Comparison of ENCODE assay signal across 18 cellular contexts in genomic region chr17:34442387-34443111, GRCh38.
"Had no signal": no experiment of that assay in that cellular context is flagged by ENCODE, and none has a peak within 500 bp of the region (broad histone marks: within the 10 kb centered on the region; RNA-seq: fewer than 3 reads in every experiment).

No MANE protein-coding gene starts in this region.

- H3K27me3 ChIP-seq: ovary, uterus had no signal

- H3K27ac Mint-ChIP-seq: activated B cell treated with CpG ODN at 0.5 μM for 24 hours; activated CD4-positive, alpha-beta T cell treated with anti-CD3 and anti-CD28 coated beads, Interleukin-2, amount 10 ng/mL, durations not matched to agents 24 days and 14 days; activated naive CD8-positive, alpha-beta T cell; activated T-cell treated with anti-CD3 and anti-CD28 coated beads, Interleukin-2, amount 50 U/mL, for 72 hours; immature natural killer cell; stimulated activated effector memory CD8-positive, alpha-beta T cell treated with anti-CD3 and anti-CD28 coated beads, Interleukin-12 subunit alpha, Interleukin-12 subunit beta, amount 100 ng/mL, for 72 hours had no signal

- H3K36me3 ChIP-seq: esophagus muscularis mucosa, ovary, tibial artery, uterus had no signal

- DNase-seq: activated B cell treated with CpG ODN at 0.5 μM for 24 hours; activated CD4-positive, alpha-beta T cell treated with anti-CD3 and anti-CD28 coated beads, Interleukin-2, amount 10 ng/mL, durations not matched to agents 24 days and 14 days; activated CD8-positive, alpha-beta memory T cell treated with anti-CD3 and anti-CD28 coated beads, Interleukin-2, amount 50 U/mL, for 48 hours; activated gamma-delta T cell treated with Interleukin-2 at 50 U/mL for 16 hours; activated T-cell treated with anti-CD3 and anti-CD28 coated beads, Interleukin-2, amount 50 U/mL, for 72 hours; cortex of kidney; effector CD4-positive, alpha-beta T cell; immature natural killer cell; ovary; stimulated activated CD4-positive, alpha-beta T cell treated with anti-CD3 and anti-CD28 coated beads, Interleukin-12 subunit alpha, Interleukin-12 subunit beta, amount 100 ng/mL, for 4 hours; stimulated activated CD4-positive, alpha-beta T cell treated with anti-CD3 and anti-CD28 coated beads, Interleukin-2, amount 100 ng/mL, for 24 hours; T-helper 2 cell; tibial artery; uterus had no signal

- ATAC-seq: activated T-cell treated with anti-CD3 and anti-CD28 coated beads, Interleukin-2, amount 50 U/mL, for 72 hours; stimulated activated effector memory CD8-positive, alpha-beta T cell treated with anti-CD3 and anti-CD28 coated beads, Interleukin-12 subunit alpha, Interleukin-12 subunit beta, amount 100 ng/mL, for 72 hours had no signal

- H3K4me1 Mint-ChIP-seq: activated B cell treated with CpG ODN at 0.5 μM for 24 hours; activated CD4-positive, alpha-beta T cell treated with anti-CD3 and anti-CD28 coated beads, Interleukin-2, amount 10 ng/mL, durations not matched to agents 24 days and 14 days; immature natural killer cell; stimulated activated effector memory CD8-positive, alpha-beta T cell treated with anti-CD3 and anti-CD28 coated beads, Interleukin-12 subunit alpha, Interleukin-12 subunit beta, amount 100 ng/mL, for 72 hours had no signal

- H3K9me3 ChIP-seq: esophagus muscularis mucosa, ovary, tibial artery, uterus had no signal

- H3K4me3 Mint-ChIP-seq: activated B cell treated with CpG ODN at 0.5 μM for 24 hours; activated CD4-positive, alpha-beta T cell treated with anti-CD3 and anti-CD28 coated beads, Interleukin-2, amount 10 ng/mL, durations not matched to agents 24 days and 14 days; activated naive CD8-positive, alpha-beta T cell; activated T-cell treated with anti-CD3 and anti-CD28 coated beads, Interleukin-2, amount 50 U/mL, for 72 hours; brain; immature natural killer cell; stimulated activated effector memory CD8-positive, alpha-beta T cell treated with anti-CD3 and anti-CD28 coated beads, Interleukin-12 subunit alpha, Interleukin-12 subunit beta, amount 100 ng/mL, for 72 hours had no signal

- H3K9me3 Mint-ChIP-seq: activated B cell treated with CpG ODN at 0.5 μM for 24 hours; activated CD4-positive, alpha-beta T cell treated with anti-CD3 and anti-CD28 coated beads, Interleukin-2, amount 10 ng/mL, durations not matched to agents 24 days and 14 days; activated T-cell treated with anti-CD3 and anti-CD28 coated beads, Interleukin-2, amount 50 U/mL, for 72 hours; brain; immature natural killer cell; stimulated activated effector memory CD8-positive, alpha-beta T cell treated with anti-CD3 and anti-CD28 coated beads, Interleukin-12 subunit alpha, Interleukin-12 subunit beta, amount 100 ng/mL, for 72 hours had no signal

- H3K27ac ChIP-seq: esophagus muscularis mucosa, ovary, tibial artery, uterus had no signal

- H3K36me3 Mint-ChIP-seq: activated naive CD8-positive, alpha-beta T cell; brain; immature natural killer cell; stimulated activated effector memory CD8-positive, alpha-beta T cell treated with anti-CD3 and anti-CD28 coated beads, Interleukin-12 subunit alpha, Interleukin-12 subunit beta, amount 100 ng/mL, for 72 hours had no signal

- H3K4me1 ChIP-seq: esophagus muscularis mucosa, tibial artery, uterus had no signal

- H3K4me3 ChIP-seq: esophagus muscularis mucosa, ovary, tibial artery, uterus had no signal
